ENCODE assay signal across 13 cellular contexts in genomic region chr13:30666113-30666512, GRCh38.
"Had no signal": no experiment of that assay in that cellular context is flagged by ENCODE, and none has a peak within 500 bp of the region (broad histone marks: within the 10 kb centered on the region; RNA-seq: fewer than 3 reads in every experiment).

No MANE protein-coding gene starts in this region.

- H3K4me3 ChIP-seq: gastroesophageal sphincter, lung, mucosa of descending colon, sigmoid colon, upper lobe of right lung had no signal

- H3K9me3 ChIP-seq: gastroesophageal sphincter, mucosa of descending colon, sigmoid colon, upper lobe of right lung had no signal

- H3K36me3 ChIP-seq: gastroesophageal sphincter, sigmoid colon, upper lobe of right lung had no signal

- DNase-seq: activated effector memory CD4-positive, alpha-beta T cell treated with anti-CD3 and anti-CD28 coated beads, Interleukin-2, amount 50 U/mL, for 16 hours; activated T-cell treated with anti-CD3 and anti-CD28 coated beads, Interleukin-2, amount 50 U/mL, for 4 hours; amniotic stem cell; hippocampal formation; left colon; mucosa of descending colon; naive thymus-derived CD8-positive, alpha-beta T cell; sigmoid colon; stimulated activated CD4-positive, alpha-beta T cell treated with anti-CD3 and anti-CD28 coated beads, Interleukin-12 subunit alpha, Interleukin-12 subunit beta, amount 100 ng/mL, for 4 hours; stimulated activated naive CD4-positive, alpha-beta T cell treated with Interleukin-2 at 50 U/mL for 16 hours; upper lobe of right lung had no signal

- H3K27me3 ChIP-seq: gastroesophageal sphincter, sigmoid colon, upper lobe of right lung had no signal

- H3K4me1 ChIP-seq: gastroesophageal sphincter, sigmoid colon, upper lobe of right lung had no signal

- H3K27ac ChIP-seq: gastroesophageal sphincter, sigmoid colon, upper lobe of right lung had no signal
